ENCODE assay signal across 34 cellular contexts in genomic region chr6:147873826-147874225, GRCh38.
"Had no signal": no experiment of that assay in that cellular context is flagged by ENCODE, and none has a peak within 500 bp of the region (broad histone marks: within the 10 kb centered on the region; RNA-seq: fewer than 3 reads in every experiment).

No MANE protein-coding gene starts in this region.

- H3K4me1 ChIP-seq: foreskin keratinocyte, left lung, neural progenitor cell, testis, uterus had no signal

- H3K4me3 ChIP-seq: heart left ventricle, left lung, lower lobe of right lung, neural progenitor cell, skin epidermis, testis, uterus had no signal

- DNase-seq: activated CD4-positive, alpha-beta memory T cell treated with anti-CD3 and anti-CD28 coated beads for 36 hours; activated CD4-positive, alpha-beta T cell treated with anti-CD3 and anti-CD28 coated beads, Interleukin-2, amount 10 ng/mL, durations not matched to agents 24 days and 14 days; activated CD8-positive, alpha-beta memory T cell treated with anti-CD3 and anti-CD28 coated beads, Interleukin-2, amount 50 U/mL, for 4 hours; activated gamma-delta T cell; activated naive CD4-positive, alpha-beta T cell treated with anti-CD3 and anti-CD28 coated beads, Interleukin-2, amount 10 ng/mL, durations not matched to agents 7 days and 5 days; activated naive CD8-positive, alpha-beta T cell treated with anti-CD3 and anti-CD28 coated beads, Interleukin-2, amount 10 ng/mL, durations not matched to agents 7 days and 5 days; activated T-cell treated with anti-CD3 and anti-CD28 coated beads, Interleukin-2, amount 50 U/mL, for 1 hour; amniotic stem cell; dermis blood vessel endothelial cell; effector CD4-positive, alpha-beta T cell; heart left ventricle; hypothalamus; immature natural killer cell; kidney glomerular epithelial cell; left lung; lower lobe of right lung; mesenchymal stem cell; natural killer cell; occipital lobe; posterior cingulate gyrus; right cardiac atrium; stimulated activated CD4-positive, alpha-beta T cell treated with anti-CD3 and anti-CD28 coated beads, Interleukin-12 subunit alpha, Interleukin-12 subunit beta, amount 100 ng/mL, for 4 hours; stimulated activated CD4-positive, alpha-beta T cell treated with anti-CD3 and anti-CD28 coated beads, Interleukin-4, amount 100 ng/mL, for 1 hour; stimulated activated naive CD8-positive, alpha-beta T cell treated with anti-CD3 and anti-CD28 coated beads, Interleukin-15, Interleukin-2, amounts not matched to agents 100 U/mL and 50 U/mL, for 24 hours; SW 1271; T-helper 9 cell; testis; trophoblast cell; uterus; WERI-Rb-1 had no signal

- H3K9me3 ChIP-seq: heart left ventricle, left lung, lower lobe of right lung, testis, uterus had no signal

- H3K27me3 ChIP-seq: foreskin keratinocyte, heart left ventricle, left lung, neural progenitor cell, testis, uterus had no signal

- H3K36me3 ChIP-seq: heart left ventricle, left lung, lower lobe of right lung, neural progenitor cell, uterus, WERI-Rb-1 had no signal

- ATAC-seq: activated CD4-positive, CD25-positive, alpha-beta regulatory T cell treated with anti-CD3 and anti-CD28 coated beads, Interleukin-2, amount 50 U/mL, for 24 hours; foreskin keratinocyte; heart left ventricle; lower lobe of right lung; natural killer cell; right cardiac atrium; stimulated activated naive CD8-positive, alpha-beta T cell treated with anti-CD3 and anti-CD28 coated beads, Interleukin-15, Interleukin-2, amounts not matched to agents 100 U/mL and 50 U/mL, for 24 hours had no signal

- H3K9ac ChIP-seq: neural progenitor cell had no signal
